ENCODE assay signal across 10 cellular contexts in the genomic region with DNA sequence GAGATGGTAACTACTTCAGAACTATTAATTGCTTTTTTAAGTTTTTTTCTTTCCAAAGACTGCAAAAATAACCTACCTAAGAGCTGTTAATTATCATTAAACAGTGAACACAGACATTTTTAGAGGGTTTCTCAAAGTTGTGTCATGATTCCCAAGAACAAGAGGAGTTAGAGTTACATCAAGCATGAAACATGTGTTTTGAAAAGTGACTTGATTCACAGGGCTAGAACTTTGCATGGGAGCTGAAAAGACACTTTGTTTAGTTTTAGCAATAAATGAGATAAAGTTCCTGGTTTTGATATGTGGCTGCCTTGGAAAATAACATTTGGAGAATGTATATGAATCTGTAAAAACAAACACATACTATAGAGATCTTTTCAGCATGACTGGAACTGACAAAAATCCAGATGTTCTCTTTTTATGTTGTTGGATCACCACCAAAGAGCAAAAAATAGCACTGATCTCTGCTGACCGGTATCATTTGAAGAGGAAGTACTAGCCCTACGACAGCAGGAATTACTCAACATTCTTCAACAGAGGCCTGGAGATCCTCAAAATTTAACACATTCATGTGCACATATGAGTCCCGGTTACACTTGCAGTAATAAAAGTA.
DNase-seq lines count a peak whose midpoint lies in the region; ATAC-seq and TF ChIP-seq lines count a peak whose summit lies in the region.
"Had no signal": no experiment of that assay in that cellular context is flagged by ENCODE, and none has a peak within 500 bp of the region (broad histone marks: within the 10 kb centered on the region; RNA-seq: fewer than 3 reads in every experiment).

No MANE protein-coding gene starts in this region.

- H3K27me3 ChIP-seq in body of pancreas: no peaks in the 10 kb centered on the region
- H3K27me3 ChIP-seq in thoracic aorta (replicated peaks; ENCODE audit: insufficient read depth): no peaks in the 10 kb centered on the region

- DNase-seq in Kasumi-1 (lab: John Stamatoyannopoulos, UW) (peak; percentile 73 to 81), body of pancreas (peak in 1 of 4 donors; percentile 13), kidney tubule cell (ENCODE audit: low spot score) (peak; percentile 8), thoracic aorta (ENCODE audit: low spot score) (no peak), A172 (ENCODE audit: low spot score) (no peak)
- DNase-seq: activated naive CD8-positive, alpha-beta T cell treated with anti-CD3 and anti-CD28 coated beads for 36 hours; NCI-H187 had no signal

- no peaks in the 10 kb centered on the region for H3K36me3 ChIP-seq in body of pancreas (replicated peaks in 1 of 2; ENCODE audit: insufficient read depth in 1 of 2, low read depth in 2 of 2)
- no peaks in the 10 kb centered on the region for H3K36me3 ChIP-seq in thoracic aorta

- ATAC-seq in body of pancreas (peak; percentile 40), thoracic aorta (ENCODE audit: insufficient number of reproducible peaks, low FRiP score, low read depth) (peak; percentile 68), GM18519 (IDR thresholded peaks at IDR 0.05; ENCODE audit: low FRiP score, unreplicated experiment) (no peak), HG03139 (IDR thresholded peaks at IDR 0.05; ENCODE audit: unreplicated experiment) (no peak), GM21423 (IDR thresholded peaks at IDR 0.05; ENCODE audit: unreplicated experiment) (no peak)

- H3K27ac ChIP-seq in body of pancreas (peak overlapping the region in 1 of 4 donors; percentile 44), thoracic aorta (peak overlapping the region; percentile 61 to 63)

- H3K4me3 ChIP-seq in body of pancreas: no peak overlapping the region
- peak overlapping the region; percentile 8 for H3K4me3 ChIP-seq in thoracic aorta

- 33 to 39% methylated on average over 3 of the region's 3 CpGs for WGBS in body of pancreas, 2 donors

- TF ChIP-seq CTCF in body of pancreas (IDR thresholded peaks at IDR 0.05) (no peak), thoracic aorta (IDR thresholded peaks at IDR 0.05) (no peak)

- intact Hi-C loops in body of pancreas (cut with DNase I): no loop called here

- H3K9me3 ChIP-seq in body of pancreas (no peaks in the 10 kb centered on the region), thoracic aorta (no peaks in the 10 kb centered on the region)

- no peak for TF ChIP-seq POLR2A in body of pancreas (IDR thresholded peaks at IDR 0.05)

- H3K4me1 ChIP-seq in body of pancreas: no peaks in the 10 kb centered on the region
- H3K4me1 ChIP-seq in thoracic aorta (ENCODE audit: control insufficient read depth in 1 of 2, low read depth in 2 of 2): peaks cover 10 to 31% of the 10 kb centered on the region in 2 donors

Comparison
In these comparisons a context has a peak if more than half of its experiments do, and no peak if none do; other contexts are left out.
1. DNase-seq: peak in Kasumi-1 (2 of 2) and kidney tubule cell (single experiment); none in thoracic aorta (single experiment) and A172 (single experiment).
2. ATAC-seq: peak in body of pancreas (single experiment) and thoracic aorta (single experiment); none in GM18519 (single experiment), HG03139 (single experiment) and GM21423 (single experiment).